In genomic region chr17:75260679-75261335, GRCh38 we compare ENCODE assay signal across 2 cellular contexts.
TF ChIP-seq lines count a peak whose summit lies in the region.

No MANE protein-coding gene starts in this region.

TF ChIP-seq in GM23338, 12 proteins besides CTCF, POLR2A, EP300 and RAD21:
- TF ChIP-seq ZNF331 (CRISPR knock-in tag; IDR thresholded peaks at IDR 0.05; ENCODE audit: low read depth): no peak
- no peak for TF ChIP-seq ZNF462 (CRISPR knock-in tag; IDR thresholded peaks at IDR 0.05)
- TF ChIP-seq ETS1 (IDR thresholded peaks at IDR 0.05): no peak
- TF ChIP-seq REST (IDR thresholded peaks at IDR 0.05; ENCODE audit: unreplicated experiment): no peak

TF ChIP-seq in K562, 482 proteins besides CTCF, POLR2A, EP300 and RAD21 (continues in another document):
- TF ChIP-seq RERE (CRISPR knock-in tag; IDR thresholded peaks at IDR 0.05; ENCODE audit: borderline replicate concordance) (no peak), SIN3A (IDR thresholded peaks at IDR 0.05; ENCODE audit: borderline replicate concordance in 2 of 2, control insufficient read depth in 1 of 2, low read depth in 2 of 2, low read length in 2 of 2) (0 out of 4 replicates have a peak, but pooled peaks of 1 of the 2 experiments have one; percentile 68), SFPQ (IDR thresholded peaks at IDR 0.05; ENCODE audit: low read depth, low read length) (no peak), TCF15 (CRISPR knock-in tag; IDR thresholded peaks at IDR 0.05) (peak; percentile 56; the same call in 1 of the 2 replicates), NR0B1 (IDR thresholded peaks at IDR 0.05; ENCODE audit: partially characterized antibody) (no peak), CTCFL (IDR thresholded peaks at IDR 0.05; ENCODE audit: borderline replicate concordance, insufficient read depth, low read depth, low read length, poor library complexity, severe bottlenecking) (peak; percentile 34), CXXC5 (CRISPR knock-in tag; IDR thresholded peaks at IDR 0.05) (no peak), NRF1 (conservative IDR thresholded peaks at IDR 0.05 in 1 of 2, IDR thresholded peaks at IDR 0.05 in 1 of 2) (no peak), ETV6 (IDR thresholded peaks at IDR 0.05; ENCODE audit: borderline replicate concordance in 1 of 2, low read depth in 2 of 2, low read length in 1 of 2) (no peak), ETV6 (CRISPR knock-in tag; IDR thresholded peaks at IDR 0.05; ENCODE audit: borderline replicate concordance) (0 out of 2 replicates have a peak, but pooled peaks have one; percentile 21), PCBP2 (IDR thresholded peaks at IDR 0.05; ENCODE audit: low read depth, low read length, poor library complexity, severe bottlenecking) (no peak), PRDM10 (IDR thresholded peaks at IDR 0.05; ENCODE audit: partially characterized antibody) (no peak), NR2C2 (CRISPR knock-in tag; IDR thresholded peaks at IDR 0.05) (no peak), NR2C2 (tag; IDR thresholded peaks at IDR 0.05) (peak; percentile 75; the same call in 1 of the 2 replicates), PHB (CRISPR knock-in tag; IDR thresholded peaks at IDR 0.05) (no peak), SMAD1 (IDR thresholded peaks at IDR 0.05; ENCODE audit: low read depth, low read length, partially characterized antibody) (no peak), FOXK2 (conservative IDR thresholded peaks at IDR 0.05 in 1 of 2, IDR thresholded peaks at IDR 0.05 in 1 of 2; ENCODE audit: low read depth in 2 of 2) (no peak), ZBTB43 (CRISPR knock-in tag; IDR thresholded peaks at IDR 0.05) (0 out of 2 replicates have a peak, but pooled peaks have one; percentile 59), HMGXB4 (CRISPR knock-in tag; IDR thresholded peaks at IDR 0.05) (0 out of 2 replicates have a peak, but pooled peaks have one; percentile 64), PHF20 (IDR thresholded peaks at IDR 0.05; ENCODE audit: partially characterized antibody) (no peak), ZNF232 (CRISPR knock-in tag; IDR thresholded peaks at IDR 0.05) (peak; percentile 19; the same call in 1 of the 2 replicates), FOXK1 (CRISPR knock-in tag; IDR thresholded peaks at IDR 0.05; ENCODE audit: borderline replicate concordance) (0 out of 2 replicates have a peak, but pooled peaks have one; percentile 20), ZNF778 (CRISPR knock-in tag; IDR thresholded peaks at IDR 0.05) (no peak), MLLT1 (IDR thresholded peaks at IDR 0.05) (no peak), RBM34 (IDR thresholded peaks at IDR 0.05; ENCODE audit: borderline replicate concordance, insufficient read depth, low read length) (no peak), ZNF140 (CRISPR knock-in tag; IDR thresholded peaks at IDR 0.05) (peak; percentile 34; the same call in 1 of the 2 replicates), XRCC5 (IDR thresholded peaks at IDR 0.05; ENCODE audit: low read depth, low read length) (no peak), HMBOX1 (IDR thresholded peaks at IDR 0.05) (peak; percentile 69; the same call in 1 of the 2 replicates), ZC3H4 (CRISPR knock-in tag; IDR thresholded peaks at IDR 0.05; ENCODE audit: borderline replicate concordance) (0 out of 2 replicates have a peak, but pooled peaks have one; percentile 3), PCBP1 (IDR thresholded peaks at IDR 0.05; ENCODE audit: low read depth, low read length, poor library complexity, severe bottlenecking) (no peak)
